ENCODE assay signal across 1 cellular context in genomic region chr11:74634537-74634936, GRCh38.
TF ChIP-seq lines count a peak whose summit lies in the region.

No MANE protein-coding gene starts in this region.

TF ChIP-seq in K562, 482 proteins besides CTCF, POLR2A, EP300 and RAD21 (continued from another document):
- TF ChIP-seq, protein P1, sequence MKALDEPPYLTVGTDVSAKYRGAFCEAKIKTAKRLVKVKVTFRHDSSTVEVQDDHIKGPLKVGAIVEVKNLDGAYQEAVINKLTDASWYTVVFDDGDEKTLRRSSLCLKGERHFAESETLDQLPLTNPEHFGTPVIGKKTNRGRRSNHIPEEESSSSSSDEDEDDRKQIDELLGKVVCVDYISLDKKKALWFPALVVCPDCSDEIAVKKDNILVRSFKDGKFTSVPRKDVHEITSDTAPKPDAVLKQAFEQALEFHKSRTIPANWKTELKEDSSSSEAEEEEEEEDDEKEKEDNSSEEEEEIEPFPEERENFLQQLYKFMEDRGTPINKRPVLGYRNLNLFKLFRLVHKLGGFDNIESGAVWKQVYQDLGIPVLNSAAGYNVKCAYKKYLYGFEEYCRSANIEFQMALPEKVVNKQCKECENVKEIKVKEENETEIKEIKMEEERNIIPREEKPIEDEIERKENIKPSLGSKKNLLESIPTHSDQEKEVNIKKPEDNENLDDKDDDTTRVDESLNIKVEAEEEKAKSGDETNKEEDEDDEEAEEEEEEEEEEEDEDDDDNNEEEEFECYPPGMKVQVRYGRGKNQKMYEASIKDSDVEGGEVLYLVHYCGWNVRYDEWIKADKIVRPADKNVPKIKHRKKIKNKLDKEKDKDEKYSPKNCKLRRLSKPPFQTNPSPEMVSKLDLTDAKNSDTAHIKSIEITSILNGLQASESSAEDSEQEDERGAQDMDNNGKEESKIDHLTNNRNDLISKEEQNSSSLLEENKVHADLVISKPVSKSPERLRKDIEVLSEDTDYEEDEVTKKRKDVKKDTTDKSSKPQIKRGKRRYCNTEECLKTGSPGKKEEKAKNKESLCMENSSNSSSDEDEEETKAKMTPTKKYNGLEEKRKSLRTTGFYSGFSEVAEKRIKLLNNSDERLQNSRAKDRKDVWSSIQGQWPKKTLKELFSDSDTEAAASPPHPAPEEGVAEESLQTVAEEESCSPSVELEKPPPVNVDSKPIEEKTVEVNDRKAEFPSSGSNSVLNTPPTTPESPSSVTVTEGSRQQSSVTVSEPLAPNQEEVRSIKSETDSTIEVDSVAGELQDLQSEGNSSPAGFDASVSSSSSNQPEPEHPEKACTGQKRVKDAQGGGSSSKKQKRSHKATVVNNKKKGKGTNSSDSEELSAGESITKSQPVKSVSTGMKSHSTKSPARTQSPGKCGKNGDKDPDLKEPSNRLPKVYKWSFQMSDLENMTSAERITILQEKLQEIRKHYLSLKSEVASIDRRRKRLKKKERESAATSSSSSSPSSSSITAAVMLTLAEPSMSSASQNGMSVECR (CRISPR knock-in tag; IDR thresholded peaks at IDR 0.05) = no peak
- no peak for TF ChIP-seq ADNP (tag; IDR thresholded peaks at IDR 0.05)
- TF ChIP-seq TAL1 (IDR thresholded peaks at IDR 0.05) = no peak
TF ChIP-seq in K562: peak in this region for 7.
